Comparison of ENCODE assay signal across 16 cellular contexts in the genomic region with DNA sequence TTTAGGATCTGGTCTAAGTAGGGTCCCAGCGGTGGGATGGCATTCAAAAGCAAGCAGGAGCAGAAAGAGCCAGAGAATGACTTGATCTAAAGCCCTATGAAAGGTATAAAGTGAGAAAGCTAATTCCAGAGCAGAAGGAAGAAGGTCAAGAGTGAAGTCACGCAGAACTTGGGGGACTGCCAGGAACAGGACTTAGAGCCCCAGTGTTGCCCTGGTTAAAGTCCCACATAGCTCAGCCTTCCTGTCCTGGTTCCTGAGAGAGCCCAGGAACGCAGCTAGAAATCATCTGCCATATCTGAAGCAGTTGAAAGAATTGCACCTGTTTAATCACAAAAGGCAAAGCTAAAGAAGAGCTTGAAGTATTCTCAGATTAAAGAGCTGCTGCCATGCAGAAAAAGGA.
A peak's percentile ranks its signal among the peaks of the same experiment; 100 is the strongest.
DNase-seq lines count a peak whose midpoint lies in the region; ATAC-seq and TF ChIP-seq lines count a peak whose summit lies in the region.
"Had no signal": no experiment of that assay in that cellular context is flagged by ENCODE, and none has a peak within 500 bp of the region (broad histone marks: within the 10 kb centered on the region; RNA-seq: fewer than 3 reads in every experiment).

No MANE protein-coding gene starts in this region.

- peaks cover 14% of the 10 kb centered on the region for H3K4me1 ChIP-seq in psoas muscle
- H3K4me1 ChIP-seq in MM.1S (ENCODE audit: low read length), result no peaks in the 10 kb centered on the region

- no peaks in the 10 kb centered on the region for H3K9me2 ChIP-seq in MM.1S (replicated peaks; ENCODE audit: insufficient read depth, low read length)

- no peaks in the 10 kb centered on the region for H4K20me1 ChIP-seq in MM.1S (ENCODE audit: insufficient read depth, low read length)

- no peaks in the 10 kb centered on the region for H3K79me2 ChIP-seq in MM.1S (ENCODE audit: low read length)

- no peak for TF ChIP-seq CTCF in psoas muscle (IDR thresholded peaks at IDR 0.05)
- no peak for TF ChIP-seq CTCF in MM.1S (IDR thresholded peaks at IDR 0.05; ENCODE audit: low read length)

- WGBS in psoas muscle, 3 donors, result 9 to 16% (median 12%) methylated on average over 3 of the region's 3 CpGs

- ATAC-seq in psoas muscle, result peak; percentile 83 to 99 (median 94)
- ATAC-seq in GM21723 (IDR thresholded peaks at IDR 0.05; ENCODE audit: unreplicated experiment), result no peak
- ATAC-seq: activated naive CD4-positive, alpha-beta T cell treated with anti-CD3 and anti-CD28 coated beads, Interleukin-2, amount 50 U/mL, for 72 hours had no signal

- H3K4me2 ChIP-seq in MM.1S (ENCODE audit: low read depth, low read length), result no peak overlapping the region

- H3K4me3 ChIP-seq in psoas muscle, result no peak overlapping the region
- H3K4me3 ChIP-seq in MM.1S (ENCODE audit: low read length), result no peak overlapping the region
- H3K4me3 ChIP-seq: tibial nerve had no signal

- intact Hi-C loops in psoas muscle (cut with DNase I), result no loop called here

- in situ Hi-C loops in G401 (cut with HindIII; ENCODE audit: low sequenced_read_pairs), result no loop called here

- no peak overlapping the region for H3K9ac ChIP-seq in MM.1S (ENCODE audit: low read length)

- no peak overlapping the region for H2AFZ ChIP-seq in MM.1S (ENCODE audit: low read length)

- H3F3A ChIP-seq in MM.1S (ENCODE audit: insufficient read depth, low read length), result no peaks in the 10 kb centered on the region

- peak; percentile 58 for DNase-seq in G401 (ENCODE audit: low spot score)
- peak; percentile 52 for DNase-seq in dermis blood vessel endothelial cell
- DNase-seq in left kidney (ENCODE audit: low read depth, low spot score), result peak; percentile 19
- peak; percentile 40 to 79 for DNase-seq in psoas muscle
- no peak for DNase-seq in epidermal melanocyte (ENCODE audit: insufficient read length, low spot score)
- no peak for DNase-seq in NCI-H1436 treated with DMSO at 0.1 percent for 48 hours (lab: John Stamatoyannopoulos, UW)
- no peak for DNase-seq in MM.1S
- DNase-seq: activated CD4-positive, CD25-positive, alpha-beta regulatory T cell; Caco-2; cortex of kidney; HFFc6; naive B cell; NCI-H345 had no signal

- H3K27me3 ChIP-seq in psoas muscle (ENCODE audit: insufficient read depth in 3 of 3, low read length in 2 of 3), result no peaks in the 10 kb centered on the region
- H3K27me3 ChIP-seq in MM.1S (replicated peaks; ENCODE audit: insufficient read depth, low read length), result no peaks in the 10 kb centered on the region
- H3K27me3 ChIP-seq: tibial nerve had no signal

- H3K9me3 ChIP-seq in psoas muscle (no peaks in the 10 kb centered on the region), MM.1S (replicated peaks; ENCODE audit: insufficient read depth, low read length) (no peaks in the 10 kb centered on the region)
- H3K9me3 ChIP-seq: Caco-2, tibial nerve had no signal

- H3K36me3 ChIP-seq in psoas muscle (ENCODE audit: insufficient read depth in 1 of 2, low read depth in 1 of 2) (no peaks in the 10 kb centered on the region), MM.1S (replicated peaks; ENCODE audit: insufficient read depth, low read length) (no peaks in the 10 kb centered on the region)
- H3K36me3 ChIP-seq: tibial nerve had no signal

- H3K27ac ChIP-seq in psoas muscle (peak overlapping the region; percentile 44), MM.1S (ENCODE audit: low read length) (no peak overlapping the region)
- H3K27ac ChIP-seq: tibial nerve had no signal

Comparison
In these comparisons a context has a peak if more than half of its experiments do, and no peak if none do; other contexts are left out.
1. DNase-seq: peak in G401 (single experiment), dermis blood vessel endothelial cell (single experiment), left kidney (single experiment) and psoas muscle (2 of 2); none in epidermal melanocyte (single experiment), NCI-H1436 treated with DMSO at 0.1 percent for 48 hours (single experiment) and MM.1S (single experiment).